ENCODE assay signal across 1 cellular context in genomic region chr16:691242-691641, GRCh38.
TF ChIP-seq lines count a peak whose summit lies in the region.

No MANE protein-coding gene starts in this region.

TF ChIP-seq in HepG2, 621 proteins besides CTCF, POLR2A, EP300 and RAD21:
- 0 out of 2 replicates have a peak, but pooled peaks have one; percentile 46 for TF ChIP-seq PCBP1 (IDR thresholded peaks at IDR 0.05; ENCODE audit: borderline replicate concordance, low read depth, low read length)
